In the genomic region with DNA sequence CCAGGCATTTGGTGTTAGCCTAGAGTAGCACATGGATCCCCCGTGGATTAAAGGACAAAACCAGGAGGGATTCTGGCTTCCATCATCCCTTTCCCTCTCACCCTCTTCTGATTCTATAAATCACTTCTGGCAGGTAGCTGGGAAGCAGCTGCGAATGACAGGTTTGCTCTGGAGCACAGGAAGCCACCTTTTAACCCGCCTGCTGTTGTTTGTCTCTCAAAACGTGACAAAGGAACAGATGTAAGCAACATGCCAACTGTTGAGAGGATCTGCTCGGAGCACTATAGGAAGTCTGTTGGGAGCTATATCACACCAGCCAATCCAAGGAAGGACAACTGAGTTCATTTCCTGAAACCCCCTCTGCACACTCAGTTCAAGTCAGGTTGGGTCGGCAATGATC, we compare ENCODE assay signal across 21 cellular contexts.
DNase-seq lines count a peak whose midpoint lies in the region; ATAC-seq lines count a peak whose summit lies in the region.
"Had no signal": no experiment of that assay in that cellular context is flagged by ENCODE, and none has a peak within 500 bp of the region (broad histone marks: within the 10 kb centered on the region; RNA-seq: fewer than 3 reads in every experiment).

No MANE protein-coding gene starts in this region.

- intact Hi-C loops in CD4-positive, alpha-beta memory T cell (cut with micrococcal nuclease) = no loop called here

- no peaks in the 10 kb centered on the region for H3K27me3 ChIP-seq in CD4-positive, alpha-beta memory T cell (ENCODE audit: insufficient read depth, low read length)
- no peaks in the 10 kb centered on the region for H3K27me3 ChIP-seq in effector memory CD4-positive, alpha-beta T cell (replicated peaks; ENCODE audit: control insufficient read depth, insufficient read depth, low read length, poor library complexity, severe bottlenecking)
- H3K27me3 ChIP-seq: esophagus squamous epithelium, MG63 had no signal

- H3K9me3 Mint-ChIP-seq in CD4-positive, alpha-beta memory T cell = no peaks in the 10 kb centered on the region
- H3K9me3 Mint-ChIP-seq: IgD-negative memory B cell; T-helper 1 cell treated with Interleukin-12 subunit alpha and Interleukin-12 subunit beta and Interleukin-4 antibody, amounts not matched to agents 30 μg/mL and 1 μg/mL, for 36 hours had no signal

- no peak for ATAC-seq in GM19455 (IDR thresholded peaks at IDR 0.05; ENCODE audit: unreplicated experiment)
- ATAC-seq: HCT116, left colon had no signal

- H3K27ac ChIP-seq in CD4-positive, alpha-beta memory T cell (ENCODE audit: low read depth, low read length) = no peak overlapping the region
- no peak overlapping the region for H3K27ac ChIP-seq in effector memory CD4-positive, alpha-beta T cell (ENCODE audit: insufficient read depth, low read length, poor library complexity, severe bottlenecking)
- H3K27ac ChIP-seq: esophagus squamous epithelium had no signal

- H3K4me1 Mint-ChIP-seq in CD4-positive, alpha-beta memory T cell = no peaks in the 10 kb centered on the region
- H3K4me1 Mint-ChIP-seq: IgD-negative memory B cell had no signal

- DNase-seq in COLO668 (lab: John Stamatoyannopoulos, UW; ENCODE audit: unreplicated experiment) (peak; percentile 44), NCI-H1105 (lab: John Stamatoyannopoulos, UW) (peak; percentile 15), NCI-H510A (lab: John Stamatoyannopoulos, UW) (peak; percentile 63), dermis microvascular lymphatic vessel endothelial cell (ENCODE audit: low read depth in 2 of 2) (peak; percentile 46 to 56), dedifferentiated amniotic fluid mesenchymal stem cell (ENCODE audit: extremely low spot score) (no peak)
- DNase-seq in CD4-positive, alpha-beta memory T cell = no peak
- DNase-seq in effector memory CD4-positive, alpha-beta T cell = no peak
- DNase-seq: ACHN; activated CD4-positive, alpha-beta T cell treated with anti-CD3 and anti-CD28 coated beads, Interleukin-2, amount 50 U/mL, for 1 hour; C1 segment of cervical spinal cord; DMS79 treated with DMSO at 0.1 percent for 48 hours; esophagus squamous epithelium; left colon; MG63; NCI-H446 treated with DMSO at 0.1 percent for 48 hours; SHP77 treated with DMSO at 0.1 percent for 48 hours had no signal

- no peak overlapping the region for H3K27ac Mint-ChIP-seq in CD4-positive, alpha-beta memory T cell
- H3K27ac Mint-ChIP-seq: IgD-negative memory B cell; T-helper 1 cell treated with Interleukin-12 subunit alpha and Interleukin-12 subunit beta and Interleukin-4 antibody, amounts not matched to agents 30 μg/mL and 1 μg/mL, for 36 hours had no signal

- H3K27me3 Mint-ChIP-seq in CD4-positive, alpha-beta memory T cell = no peaks in the 10 kb centered on the region

- POLR2A ChIA-PET in CD4-positive, alpha-beta memory T cell (lab: Charles Lee; ENCODE audit: partially characterized antibody) = no interaction called here

- no peaks in the 10 kb centered on the region for H3K36me3 ChIP-seq in CD4-positive, alpha-beta memory T cell (ENCODE audit: insufficient read depth, low read length)
- H3K36me3 ChIP-seq in effector memory CD4-positive, alpha-beta T cell (ENCODE audit: control insufficient read depth, insufficient read depth, low read length) = no peaks in the 10 kb centered on the region

- H3K4me1 ChIP-seq in CD4-positive, alpha-beta memory T cell (ENCODE audit: insufficient read depth, low read length) = no peaks in the 10 kb centered on the region
- no peaks in the 10 kb centered on the region for H3K4me1 ChIP-seq in effector memory CD4-positive, alpha-beta T cell (ENCODE audit: control insufficient read depth, insufficient read depth, low read length, poor library complexity, severe bottlenecking)
- H3K4me1 ChIP-seq: esophagus squamous epithelium had no signal

- no peak overlapping the region for H3K4me3 ChIP-seq in CD4-positive, alpha-beta memory T cell (ENCODE audit: low read length in 2 of 2)
- no peak overlapping the region for H3K4me3 ChIP-seq in effector memory CD4-positive, alpha-beta T cell (ENCODE audit: insufficient read depth, low read depth, low read length, poor library complexity, severe bottlenecking)
- H3K4me3 ChIP-seq: esophagus squamous epithelium, MG63, smooth muscle cell had no signal

- peaks cover 0 to 4% of the 10 kb centered on the region in 2 donors for H3K36me3 Mint-ChIP-seq in CD4-positive, alpha-beta memory T cell
- H3K36me3 Mint-ChIP-seq: IgD-negative memory B cell had no signal

- CTCF ChIA-PET in CD4-positive, alpha-beta memory T cell (lab: Charles Lee; ENCODE audit: partially characterized antibody) = interaction anchor here (0.5 kb wide), 1 partner anchor 311 kb away, joined by 3 read pairs; no protein-coding TSS in a partner anchor

- no peaks in the 10 kb centered on the region for H3K9me3 ChIP-seq in CD4-positive, alpha-beta memory T cell (ENCODE audit: control insufficient read depth in 1 of 2, low read length in 2 of 2)
- H3K9me3 ChIP-seq in effector memory CD4-positive, alpha-beta T cell (ENCODE audit: control insufficient read depth, low read length) = no peaks in the 10 kb centered on the region
- H3K9me3 ChIP-seq: esophagus squamous epithelium, MG63 had no signal

- H3K4me3 Mint-ChIP-seq in CD4-positive, alpha-beta memory T cell = no peak overlapping the region
- H3K4me3 Mint-ChIP-seq: IgD-negative memory B cell; T-helper 1 cell treated with Interleukin-12 subunit alpha and Interleukin-12 subunit beta and Interleukin-4 antibody, amounts not matched to agents 30 μg/mL and 1 μg/mL, for 36 hours had no signal

Comparison
In these comparisons a context has a peak if more than half of its experiments do, and no peak if none do; other contexts are left out.
1. DNase-seq: peak in COLO668 (single experiment), NCI-H1105 (single experiment), NCI-H510A (single experiment) and dermis microvascular lymphatic vessel endothelial cell (2 of 2); none in dedifferentiated amniotic fluid mesenchymal stem cell (single experiment), CD4-positive, alpha-beta memory T cell (0 of 5) and effector memory CD4-positive, alpha-beta T cell (0 of 3).